Comparison of ENCODE assay signal across 8 cellular contexts in the genomic region with DNA sequence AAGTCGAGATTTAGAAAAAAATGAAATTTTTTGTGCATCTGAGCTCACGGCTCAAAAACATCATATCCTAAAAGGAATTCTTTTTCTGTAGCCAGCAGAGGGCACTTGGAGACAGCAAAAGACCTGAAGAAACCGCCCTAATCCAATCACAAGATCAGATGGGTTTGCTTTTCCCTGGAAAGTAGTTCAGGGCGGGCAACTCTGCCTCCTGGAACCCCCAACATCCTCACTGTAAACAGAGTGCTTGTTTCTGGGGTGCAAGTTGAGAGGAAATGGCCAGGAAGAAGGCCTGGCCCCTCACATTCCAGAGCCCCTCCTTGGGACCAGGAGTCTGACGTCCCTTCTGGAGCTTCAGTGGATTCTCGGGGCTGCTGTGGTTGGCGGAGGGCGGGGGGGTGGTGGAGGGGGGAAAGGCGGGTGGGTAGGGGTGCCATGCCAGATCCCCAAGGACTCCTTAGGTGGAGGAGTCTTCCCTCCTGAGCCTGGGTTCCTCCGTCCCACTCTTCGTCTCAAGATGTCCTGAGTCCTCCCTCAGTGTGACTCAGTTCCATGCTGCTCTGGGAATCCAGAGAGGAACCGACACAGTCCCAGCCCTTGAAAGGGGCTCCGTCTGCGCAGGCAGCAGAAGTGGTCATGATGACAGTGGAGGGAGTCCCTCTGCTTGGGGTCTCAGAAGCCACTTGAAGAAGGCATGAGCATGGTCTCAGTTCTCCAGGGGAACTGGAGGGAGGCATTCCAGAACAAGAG. TPM values are rescaled to one million over a fixed set of nuclear protein-coding genes. Genes with fewer than 3 reads are reported as not detected.
A peak's percentile ranks its signal among the peaks of the same experiment; 100 is the strongest.
DNase-seq lines count a peak whose midpoint lies in the region; ATAC-seq and TF ChIP-seq lines count a peak whose summit lies in the region.

No MANE protein-coding gene starts in this region.

- H3K36me3 ChIP-seq in esophagus squamous epithelium (peaks cover 0 to 12% (median 0%) of the 10 kb centered on the region in 3 donors), psoas muscle (ENCODE audit: insufficient read depth in 1 of 2, low read depth in 1 of 2) (no peaks in the 10 kb centered on the region)

- H3K36me3 Mint-ChIP-seq in activated naive CD8-positive, alpha-beta T cell treated with anti-CD3 and anti-CD28 coated beads, Interleukin-2, amount 50 U/mL, for 24 hours (ENCODE audit: low read depth): peaks cover 6% of the 10 kb centered on the region

- H3K4me1 ChIP-seq in esophagus squamous epithelium: peaks cover 0 to 17% (median 0%) of the 10 kb centered on the region in 3 donors
- H3K4me1 ChIP-seq in psoas muscle: peaks cover 4% of the 10 kb centered on the region

- no peak for TF ChIP-seq POLR2A in esophagus squamous epithelium (IDR thresholded peaks at IDR 0.05)

- CTCF ChIA-PET in AG04449 (lab: Yijun Ruan, JAX): interaction anchor here (0.6 to 6.1 kb wide), 47 partner anchors 9 to 651 kb away, joined by 3 to 98 read pairs (median 5); no protein-coding TSS in a partner anchor

- H3K9me3 ChIP-seq in esophagus squamous epithelium (no peaks in the 10 kb centered on the region), psoas muscle (no peaks in the 10 kb centered on the region)

- no peak overlapping the region for H3K4me3 Mint-ChIP-seq in activated naive CD8-positive, alpha-beta T cell treated with anti-CD3 and anti-CD28 coated beads, Interleukin-2, amount 50 U/mL, for 24 hours

- in situ Hi-C loops in GM13976 (cut with MboI; ENCODE audit: low sequenced_read_pairs, unreplicated experiment): no loop called here

- no peak overlapping the region for H3K27ac Mint-ChIP-seq in activated naive CD8-positive, alpha-beta T cell treated with anti-CD3 and anti-CD28 coated beads, Interleukin-2, amount 50 U/mL, for 24 hours

- intact Hi-C loops in esophagus squamous epithelium (cut with DNase I): loop anchor here (5.0 to 10.0 kb wide), 2 partner anchors 212 to 305 kb away; no protein-coding TSS in a partner anchor
- intact Hi-C loops in psoas muscle (cut with DNase I): loop anchor here (2.0 to 10.0 kb wide), 3 partner anchors 213 to 335 kb away; no protein-coding TSS in a partner anchor

- DNase-seq in AG04449 (ENCODE audit: low read depth, low spot score) (no peak), GM13976 (ENCODE audit: low spot score) (no peak), RKO (ENCODE audit: low spot score) (peak; percentile 66), esophagus squamous epithelium (lab: John Stamatoyannopoulos, UW) (no peak), psoas muscle (no peak)
- no peak for DNase-seq in activated effector memory CD4-positive, alpha-beta T cell treated with Interleukin-2 at 50 U/mL for 16 hours
- DNase-seq in activated naive CD8-positive, alpha-beta T cell treated with anti-CD3 and anti-CD28 coated beads, Interleukin-2, amount 50 U/mL, for 24 hours: no peak

- peaks cover 2% of the 10 kb centered on the region for H3K4me1 Mint-ChIP-seq in activated naive CD8-positive, alpha-beta T cell treated with anti-CD3 and anti-CD28 coated beads, Interleukin-2, amount 50 U/mL, for 24 hours

- TF ChIP-seq CTCF in AG04449 (IDR thresholded peaks at IDR 0.05; ENCODE audit: insufficient read depth, low read length, missing control alignments) (peak; percentile 44), GM13976 (IDR thresholded peaks at IDR 0.05; ENCODE audit: borderline replicate concordance, control extremely low read depth, extremely low read depth, insufficient read depth, missing control alignments) (peak; percentile 20), esophagus squamous epithelium (IDR thresholded peaks at IDR 0.05) (peak in 5 of 6 experiments; percentile 41 to 62 (median 52)), psoas muscle (IDR thresholded peaks at IDR 0.05) (peak; percentile 55)

- H3K4me3 ChIP-seq in AG04449 (ENCODE audit: low read depth, low read length): peak overlapping the region; percentile 23; the same call in 1 of the 2 replicates
- H3K4me3 ChIP-seq in esophagus squamous epithelium: peak overlapping the region in 1 of 4 donors; percentile 27
- H3K4me3 ChIP-seq in psoas muscle: no peak overlapping the region

- peaks cover 6% of the 10 kb centered on the region for H3K27me3 Mint-ChIP-seq in activated naive CD8-positive, alpha-beta T cell treated with anti-CD3 and anti-CD28 coated beads, Interleukin-2, amount 50 U/mL, for 24 hours

- ATAC-seq in psoas muscle (peak; percentile 41 to 72 (median 48)), GM19395 (IDR thresholded peaks at IDR 0.05; ENCODE audit: unreplicated experiment) (no peak)
- no peak for ATAC-seq in activated naive CD8-positive, alpha-beta T cell treated with anti-CD3 and anti-CD28 coated beads, Interleukin-2, amount 50 U/mL, for 24 hours

- WGBS in esophagus squamous epithelium, 2 donors: 0 to 12% methylated on average over 4 of the region's 14 CpGs
- 41 to 45% (median 41%) methylated on average over 12 to 14 of the region's 14 CpGs for WGBS in psoas muscle, 3 donors

- no peaks in the 10 kb centered on the region for H3K9me3 Mint-ChIP-seq in activated naive CD8-positive, alpha-beta T cell treated with anti-CD3 and anti-CD28 coated beads, Interleukin-2, amount 50 U/mL, for 24 hours

- H3K27me3 ChIP-seq in esophagus squamous epithelium (peaks cover 0 to 18% (median 0%) of the 10 kb centered on the region in 4 donors), psoas muscle (ENCODE audit: insufficient read depth in 3 of 3, low read length in 2 of 3) (peaks cover 0 to 6% (median 0%) of the 10 kb centered on the region in 3 donors)

- POLR2A ChIA-PET in AG04449 (lab: Yijun Ruan, JAX): no interaction called here

- H3K27ac ChIP-seq in esophagus squamous epithelium (no peak overlapping the region), psoas muscle (no peak overlapping the region)

RNA-seq across cellular contexts. Expression of a gene that starts 35.9 kb away (rescaled TPM):
- total RNA-seq in esophagus squamous epithelium (1 to 10 TPM in 2 of 4 donors, not detected in 2; 1.9 to 3.1 TPM), psoas muscle (not detected)
- under 1 TPM in 2 of 3 donors, not detected in 1; 0.22 to 0.31 TPM for polyA plus RNA-seq in psoas muscle

Comparison
In these comparisons a context has a peak if more than half of its experiments do, and no peak if none do; other contexts are left out.
1. ATAC-seq: peak in psoas muscle (4 of 4); none in GM19395 (single experiment) and activated naive CD8-positive, alpha-beta T cell treated with anti-CD3 and anti-CD28 coated beads, Interleukin-2, amount 50 U/mL, for 24 hours (single experiment).
2. Peak in every context shown above with its lines, with median percentiles within 50 percentile points of each other: CTCF ChIP-seq.